1 cellular context compared by ENCODE assay signal in the genomic region with DNA sequence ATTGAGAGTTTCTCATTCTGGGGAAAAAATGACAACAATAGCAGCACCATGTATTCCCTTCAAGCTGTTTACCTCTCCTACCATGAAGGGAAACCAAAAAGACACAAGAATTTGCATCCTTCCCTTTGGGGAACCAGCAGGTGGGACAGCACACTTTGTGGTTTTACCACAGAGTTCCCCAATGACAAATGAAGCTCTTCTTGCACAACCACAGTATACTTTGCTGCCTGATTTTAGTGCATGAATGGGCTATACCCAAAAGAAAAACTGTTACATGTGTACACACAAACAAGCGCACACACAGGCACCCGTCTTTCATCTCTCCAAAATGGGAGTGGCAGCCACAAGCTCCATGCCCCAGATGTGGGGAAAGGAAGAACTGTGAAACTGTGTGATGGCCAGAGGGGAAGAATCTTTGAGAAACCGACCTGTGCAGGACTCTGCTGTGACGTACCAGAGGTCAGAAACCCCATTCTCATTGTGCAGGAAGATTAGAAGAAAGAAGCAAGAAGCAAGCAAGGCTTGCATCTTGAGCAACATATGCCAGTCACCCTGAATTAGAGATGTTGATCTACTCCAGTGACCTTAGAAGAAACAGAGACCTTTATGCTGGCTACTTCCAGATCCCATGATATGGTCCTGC.
TF ChIP-seq lines count a peak whose summit lies in the region.

No MANE protein-coding gene starts in this region.

TF ChIP-seq in HepG2, 621 proteins besides CTCF, POLR2A, EP300 and RAD21 (continued from another document):
- TF ChIP-seq MIXL1 (CRISPR knock-in tag; IDR thresholded peaks at IDR 0.05), result no peak
- no peak for TF ChIP-seq ZKSCAN1 (IDR thresholded peaks at IDR 0.05; ENCODE audit: low read length)
- no peak for TF ChIP-seq MLLT10 (CRISPR knock-in tag; IDR thresholded peaks at IDR 0.05)
- no peak for TF ChIP-seq EEA1 (CRISPR knock-in tag; IDR thresholded peaks at IDR 0.05; ENCODE audit: borderline replicate concordance)
- TF ChIP-seq, protein P1, sequence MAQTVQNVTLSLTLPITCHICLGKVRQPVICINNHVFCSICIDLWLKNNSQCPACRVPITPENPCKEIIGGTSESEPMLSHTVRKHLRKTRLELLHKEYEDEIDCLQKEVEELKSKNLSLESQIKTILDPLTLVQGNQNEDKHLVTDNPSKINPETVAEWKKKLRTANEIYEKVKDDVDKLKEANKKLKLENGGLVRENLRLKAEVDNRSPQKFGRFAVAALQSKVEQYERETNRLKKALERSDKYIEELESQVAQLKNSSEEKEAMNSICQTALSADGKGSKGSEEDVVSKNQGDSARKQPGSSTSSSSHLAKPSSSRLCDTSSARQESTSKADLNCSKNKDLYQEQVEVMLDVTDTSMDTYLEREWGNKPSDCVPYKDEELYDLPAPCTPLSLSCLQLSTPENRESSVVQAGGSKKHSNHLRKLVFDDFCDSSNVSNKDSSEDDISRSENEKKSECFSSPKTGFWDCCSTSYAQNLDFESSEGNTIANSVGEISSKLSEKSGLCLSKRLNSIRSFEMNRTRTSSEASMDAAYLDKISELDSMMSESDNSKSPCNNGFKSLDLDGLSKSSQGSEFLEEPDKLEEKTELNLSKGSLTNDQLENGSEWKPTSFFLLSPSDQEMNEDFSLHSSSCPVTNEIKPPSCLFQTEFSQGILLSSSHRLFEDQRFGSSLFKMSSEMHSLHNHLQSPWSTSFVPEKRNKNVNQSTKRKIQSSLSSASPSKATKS (CRISPR knock-in tag; IDR thresholded peaks at IDR 0.05), result no peak
